In the genomic region with DNA sequence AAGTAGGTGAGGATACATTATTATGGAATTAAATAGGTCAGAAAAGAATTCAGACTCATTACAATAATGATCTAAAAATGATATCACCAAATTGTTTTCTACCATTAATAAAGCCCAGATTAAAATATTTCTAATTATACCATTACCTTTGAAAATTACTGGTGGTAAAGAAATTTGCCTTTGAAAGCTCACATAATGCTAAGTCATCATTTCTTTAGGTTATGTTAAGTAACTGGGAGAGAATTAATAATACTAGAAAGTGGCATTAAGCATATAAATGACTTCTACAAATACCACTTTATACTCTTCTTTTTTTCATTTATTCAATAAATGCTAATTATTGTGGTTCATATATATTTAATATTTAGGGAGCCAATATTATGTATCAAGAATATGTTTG, we compare ENCODE assay signal across 31 cellular contexts.
"Had no signal": no experiment of that assay in that cellular context is flagged by ENCODE, and none has a peak within 500 bp of the region (broad histone marks: within the 10 kb centered on the region; RNA-seq: fewer than 3 reads in every experiment).

No MANE protein-coding gene starts in this region.

- H3K4me3 Mint-ChIP-seq: natural killer cell; nephron; neural progenitor cell; stimulated activated memory B cell treated with anti-CD40 and anti-IgM and Interleukin-4, amounts not matched to agents 10 μg/mL and 1 μg/mL and 100 μg/mL, for 72 hours; stimulated activated naive CD8-positive, alpha-beta T cell treated with anti-CD3 and anti-CD28 coated beads, Interleukin-15, amount 100 ng/mL, for 72 hours; type B pancreatic cell had no signal

- ATAC-seq: natural killer cell; psoas muscle; right cardiac atrium; sciatic nerve; stimulated activated memory B cell treated with anti-CD40 and anti-IgM and Interleukin-4, amounts not matched to agents 10 μg/mL and 1 μg/mL and 100 μg/mL, for 72 hours; stimulated activated naive CD8-positive, alpha-beta T cell treated with anti-CD3 and anti-CD28 coated beads, Interleukin-15, amount 100 ng/mL, for 72 hours; stimulated activated naive CD8-positive, alpha-beta T cell treated with anti-CD3 and anti-CD28 coated beads, Interleukin-15, Interleukin-2, amounts not matched to agents 100 U/mL and 50 U/mL, for 24 hours; upper lobe of right lung had no signal

- H3K9me3 ChIP-seq: ovary, psoas muscle, spleen, suprapubic skin, testis, tibial artery, transverse colon, upper lobe of right lung, uterus had no signal

- H3K4me1 Mint-ChIP-seq: natural killer cell; nephron; neural progenitor cell; stimulated activated memory B cell treated with anti-CD40 and anti-IgM and Interleukin-4, amounts not matched to agents 10 μg/mL and 1 μg/mL and 100 μg/mL, for 72 hours; stimulated activated naive CD8-positive, alpha-beta T cell treated with anti-CD3 and anti-CD28 coated beads, Interleukin-15, amount 100 ng/mL, for 72 hours had no signal

- H3K9ac ChIP-seq: neural progenitor cell, parathyroid adenoma had no signal

- H3K4me1 ChIP-seq: neural progenitor cell, parathyroid adenoma, psoas muscle, spleen, suprapubic skin, testis, tibial artery, transverse colon, upper lobe of right lung, uterus had no signal

- H3K27ac ChIP-seq: neural progenitor cell, ovary, parathyroid adenoma, psoas muscle, skin epidermis, spleen, suprapubic skin, testis, tibial artery, transverse colon, upper lobe of right lung, uterus had no signal

- DNase-seq: natural killer cell; occipital lobe; ovary; posterior cingulate gyrus; psoas muscle; right cardiac atrium; spleen; stimulated activated CD4-positive, alpha-beta T cell treated with anti-CD3 and anti-CD28 coated beads, Interleukin-12 subunit alpha, Interleukin-12 subunit beta, amount 100 ng/mL, for 4 hours; stimulated activated CD4-positive, alpha-beta T cell treated with anti-CD3 and anti-CD28 coated beads, Interleukin-1b, Interleukin-23, amount 100 ng/mL, for 48 hours; stimulated activated CD4-positive, alpha-beta T cell treated with anti-CD3 and anti-CD28 coated beads, Interleukin-4, amount 100 ng/mL, for 1 hour; stimulated activated CD4-positive, alpha-beta T cell treated with anti-CD3 and anti-CD28 coated beads, Interleukin-4, amount 100 ng/mL, for 4 hours; stimulated activated CD8-positive, alpha-beta memory T cell treated with anti-CD3 and anti-CD28 coated beads, Interleukin-4, amount 100 ng/mL, for 48 hours; stimulated activated naive CD4-positive, alpha-beta T cell; stimulated activated naive CD8-positive, alpha-beta T cell treated with anti-CD3 and anti-CD28 coated beads, Interleukin-15, amount 100 ng/mL, for 72 hours; stimulated activated naive CD8-positive, alpha-beta T cell treated with anti-CD3 and anti-CD28 coated beads, Interleukin-15, Interleukin-2, amounts not matched to agents 100 U/mL and 50 U/mL, for 24 hours; substantia nigra; testis; tibial artery; transverse colon; upper lobe of right lung; uterus had no signal

- H3K27me3 ChIP-seq: neural progenitor cell, ovary, spleen, suprapubic skin, testis, tibial artery, transverse colon, upper lobe of right lung, uterus had no signal

- H3K4me3 ChIP-seq: neural progenitor cell, ovary, psoas muscle, skin epidermis, smooth muscle cell, spleen, suprapubic skin, testis, tibial artery, transverse colon, upper lobe of right lung, uterus had no signal

- H3K9me3 Mint-ChIP-seq: nephron; neural progenitor cell; stimulated activated memory B cell treated with anti-CD40 and anti-IgM and Interleukin-4, amounts not matched to agents 10 μg/mL and 1 μg/mL and 100 μg/mL, for 72 hours; type B pancreatic cell had no signal

- H2AFZ ChIP-seq: neural progenitor cell, parathyroid adenoma had no signal

- H3K27ac Mint-ChIP-seq: natural killer cell; nephron; neural progenitor cell; progenitor cell of endocrine pancreas; stimulated activated memory B cell treated with anti-CD40 and anti-IgM and Interleukin-4, amounts not matched to agents 10 μg/mL and 1 μg/mL and 100 μg/mL, for 72 hours; stimulated activated naive CD8-positive, alpha-beta T cell treated with anti-CD3 and anti-CD28 coated beads, Interleukin-15, amount 100 ng/mL, for 72 hours; type B pancreatic cell had no signal

- H3K4me2 ChIP-seq: neural progenitor cell, smooth muscle cell had no signal

- H3K36me3 ChIP-seq: neural progenitor cell, ovary, spleen, suprapubic skin, tibial artery, transverse colon, upper lobe of right lung, uterus had no signal

- H3K27me3 Mint-ChIP-seq: progenitor cell of endocrine pancreas; stimulated activated memory B cell treated with anti-CD40 and anti-IgM and Interleukin-4, amounts not matched to agents 10 μg/mL and 1 μg/mL and 100 μg/mL, for 72 hours; stimulated activated naive CD8-positive, alpha-beta T cell treated with anti-CD3 and anti-CD28 coated beads, Interleukin-15, amount 100 ng/mL, for 72 hours; type B pancreatic cell had no signal

- H3K79me2 ChIP-seq: parathyroid adenoma had no signal

- H3K36me3 Mint-ChIP-seq: natural killer cell; neural progenitor cell; stimulated activated memory B cell treated with anti-CD40 and anti-IgM and Interleukin-4, amounts not matched to agents 10 μg/mL and 1 μg/mL and 100 μg/mL, for 72 hours; type B pancreatic cell had no signal
